Comparison of ENCODE assay signal across 8 cellular contexts in the genomic region with DNA sequence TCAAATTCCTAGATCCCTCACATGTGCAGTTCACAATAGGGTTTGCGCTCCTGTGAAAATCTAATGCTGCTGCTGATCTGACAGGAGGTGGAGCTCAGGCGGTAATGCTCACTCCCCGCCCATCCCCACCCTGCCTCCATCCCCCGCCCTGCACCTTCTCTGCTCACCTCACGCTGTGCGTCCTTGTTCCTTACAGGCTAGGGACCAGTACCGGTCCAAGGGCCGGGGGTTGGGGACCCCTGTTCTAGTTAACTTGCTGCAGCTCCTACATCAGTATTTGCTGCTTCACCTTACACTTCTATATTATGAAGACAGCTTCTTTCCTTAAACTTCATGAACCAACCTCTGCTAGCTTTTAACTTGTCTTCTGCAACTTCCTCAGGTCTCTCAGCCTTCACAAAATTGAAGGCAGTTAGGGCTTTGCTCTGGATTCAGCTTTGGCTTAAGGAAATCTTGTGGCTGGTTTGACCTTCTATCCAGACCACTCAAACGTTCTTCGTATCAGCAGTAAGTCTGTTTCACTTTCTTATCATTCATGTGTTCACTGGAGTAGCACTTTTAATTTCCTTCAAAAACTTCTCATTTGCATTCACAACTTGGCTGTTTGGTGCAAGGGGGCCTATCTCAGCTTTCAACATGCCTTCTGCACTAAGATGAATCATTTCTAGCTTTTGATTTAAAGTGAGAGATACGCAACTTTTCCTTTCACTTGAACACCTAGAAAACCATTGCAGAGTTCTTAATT. TPM values are rescaled to one million over a fixed set of nuclear protein-coding genes. Genes with fewer than 3 reads are reported as not detected.
DNase-seq lines count a peak whose midpoint lies in the region; TF ChIP-seq lines count a peak whose summit lies in the region.

No MANE protein-coding gene starts in this region.

- peak overlapping the region; percentile 35; the same call in 1 of the 2 replicates for H3K9ac ChIP-seq in ES-I3 (ENCODE audit: low read depth, low read length)
- H3K9ac ChIP-seq in H9 (ENCODE audit: extremely low read depth, insufficient read length, low read length): no peak overlapping the region
- no peak overlapping the region for H3K9ac ChIP-seq in parathyroid adenoma

- H3T11ph ChIP-seq in H9 (ENCODE audit: low read length): no peak overlapping the region

- H3K36me3 Mint-ChIP-seq in H9 (ENCODE audit: insufficient read depth in 1 of 3, low read depth in 3 of 3): peaks cover under 1 to 17% (median 13%) of the 10 kb centered on the region in 3 experiments; a peak in 5 of 7 replicates

- H3K9me3 Mint-ChIP-seq in H9: no peaks in the 10 kb centered on the region; a peak in 1 of 5 replicates

- H3K4me2 ChIP-seq in H9 (ENCODE audit: insufficient read depth, insufficient read length, low read length) (peak overlapping the region; percentile 99), parathyroid adenoma (ENCODE audit: low read length) (peak overlapping the region; percentile 79)

- no CpG with 5 or more reads among the region's 11 CpGs for WGBS in H9 (ENCODE audit: extremely low coverage, insufficient read length, low lambda C conversion rate)

- no peak overlapping the region for H3K4ac ChIP-seq in H9 (ENCODE audit: low read depth, low read length)

- H3K4me1 Mint-ChIP-seq in H9: peaks cover 33 to 41% of the 10 kb centered on the region in 2 experiments

- H3K79me2 ChIP-seq in H9 (ENCODE audit: insufficient read depth, low read length): peaks cover 20% of the 10 kb centered on the region; the same call in 1 of the 2 replicates
- H3K79me2 ChIP-seq in parathyroid adenoma: peaks cover 20% of the 10 kb centered on the region

- no peak overlapping the region for H4K5ac ChIP-seq in H9 (ENCODE audit: insufficient read length, low read depth, low read length)

- no peak overlapping the region for H2BK12ac ChIP-seq in H9 (ENCODE audit: insufficient read length, low read depth, low read length)

- no peak overlapping the region for H3K18ac ChIP-seq in H9 (ENCODE audit: insufficient read length, low read depth, low read length)

- no peak overlapping the region for H2BK120ac ChIP-seq in H9 (ENCODE audit: low read depth, low read length, poor library complexity, severe bottlenecking)

- H3K27me3 Mint-ChIP-seq in H9 (ENCODE audit: low read depth): no peaks in the 10 kb centered on the region; the same call in 1 of the 2 replicates

- H3K9me3 ChIP-seq in ES-I3 (ENCODE audit: control insufficient read depth, insufficient read depth, low read length) (no peaks in the 10 kb centered on the region), H9 (ENCODE audit: control insufficient read depth, low read depth, low read length) (no peaks in the 10 kb centered on the region), parathyroid adenoma (ENCODE audit: control insufficient read depth, low read length) (no peaks in the 10 kb centered on the region)

- TF ChIP-seq CTCF in H9 (conservative IDR thresholded peaks at IDR 0.05): no peak
- no peak for TF ChIP-seq CTCF in parathyroid adenoma (IDR thresholded peaks at IDR 0.05)

- H3K27ac ChIP-seq in H9 (ENCODE audit: insufficient read length, low read depth, low read length): no peak overlapping the region
- peak overlapping the region; percentile 40 for H3K27ac ChIP-seq in parathyroid adenoma

- no peaks in the 10 kb centered on the region for H3K36me3 ChIP-seq in ES-I3 (ENCODE audit: insufficient read depth, low read length)
- no peaks in the 10 kb centered on the region for H3K36me3 ChIP-seq in parathyroid adenoma (ENCODE audit: control insufficient read depth, insufficient read depth, low read length)

- H2AFZ ChIP-seq in H9 (ENCODE audit: low read length): no peak overlapping the region
- peak overlapping the region; percentile 94 for H2AFZ ChIP-seq in parathyroid adenoma

- H2AK5ac ChIP-seq in H9 (ENCODE audit: insufficient read length, low read length): no peak overlapping the region

- H3K79me1 ChIP-seq in H9 (ENCODE audit: insufficient read depth, low read depth, low read length, poor library complexity, severe bottlenecking): no peaks in the 10 kb centered on the region

- H3K27me3 ChIP-seq in H9 (ENCODE audit: insufficient read depth, low read length) (no peaks in the 10 kb centered on the region), parathyroid adenoma (ENCODE audit: control insufficient read depth, insufficient read depth, low read length) (no peaks in the 10 kb centered on the region)

- no peak overlapping the region for H4K91ac ChIP-seq in H9 (ENCODE audit: insufficient read length, low read depth, low read length)

- H3K4me3 Mint-ChIP-seq in H9: peak overlapping the region; percentile 86 to 94

- H3K4me3 ChIP-seq in parathyroid adenoma (ENCODE audit: low read depth, low read length): peak overlapping the region; percentile 19

- no peak overlapping the region for H4K8ac ChIP-seq in H9 (replicated peaks; ENCODE audit: insufficient read length, low read depth, low read length)

- peak overlapping the region; percentile 51 to 100 (median 63); a peak in 4 of 7 replicates for H3K27ac Mint-ChIP-seq in H9

- peaks cover 4% of the 10 kb centered on the region for H3K23me2 ChIP-seq in H9 (ENCODE audit: insufficient read length, low read depth, low read length, poor library complexity, severe bottlenecking)

- H2BK20ac ChIP-seq in H9 (ENCODE audit: low read depth, low read length, poor library complexity, severe bottlenecking): no peak overlapping the region

- H3K4me1 ChIP-seq in ES-I3 (ENCODE audit: insufficient read depth, low read length) (peaks cover 8% of the 10 kb centered on the region), H9 (ENCODE audit: insufficient read depth, low read length) (peaks cover 2% of the 10 kb centered on the region; the same call in 1 of the 2 replicates), parathyroid adenoma (peaks cover 5% of the 10 kb centered on the region)

- no peaks in the 10 kb centered on the region for H4K20me1 ChIP-seq in H9 (ENCODE audit: control insufficient read depth, insufficient read depth, insufficient read length)

- H3K23ac ChIP-seq in H9 (ENCODE audit: insufficient read length, low read depth, low read length): no peak overlapping the region

- no peak overlapping the region for H3K56ac ChIP-seq in H9 (ENCODE audit: insufficient read length, low read depth, low read length)

- no peak overlapping the region for H3K14ac ChIP-seq in H9 (ENCODE audit: insufficient read depth, low read length)

- H2BK5ac ChIP-seq in H9 (ENCODE audit: insufficient read length, low read length): no peak overlapping the region

- peak; percentile 66 for DNase-seq in H9
- DNase-seq in NCI-H82 treated with DMSO at 0.1 percent for 48 hours (lab: John Stamatoyannopoulos, UW; ENCODE audit: unreplicated experiment): peak; percentile 9
- peak; percentile 33 for DNase-seq in activated T-helper 1 cell treated with Interleukin-2 at 50 U/mL for 16 hours (ENCODE audit: low read depth)
- DNase-seq in germinal center (ENCODE audit: low spot score): peak; percentile 43
- peak; percentile 64 for DNase-seq in ureter (ENCODE audit: low spot score)
- no peak for DNase-seq in NCI-H1092 (lab: John Stamatoyannopoulos, UW)

- no peak overlapping the region for H2BK15ac ChIP-seq in H9 (ENCODE audit: low read depth, low read length)

RNA-seq across cellular contexts. Expression of a gene that starts 1.7 kb away (rescaled TPM):
- total RNA-seq in H9 (2021): 58.0 and 58.9 TPM in 2 replicates
- total RNA-seq in ureter: 41.0 TPM
